8 cellular contexts compared by ENCODE assay signal in the genomic region with DNA sequence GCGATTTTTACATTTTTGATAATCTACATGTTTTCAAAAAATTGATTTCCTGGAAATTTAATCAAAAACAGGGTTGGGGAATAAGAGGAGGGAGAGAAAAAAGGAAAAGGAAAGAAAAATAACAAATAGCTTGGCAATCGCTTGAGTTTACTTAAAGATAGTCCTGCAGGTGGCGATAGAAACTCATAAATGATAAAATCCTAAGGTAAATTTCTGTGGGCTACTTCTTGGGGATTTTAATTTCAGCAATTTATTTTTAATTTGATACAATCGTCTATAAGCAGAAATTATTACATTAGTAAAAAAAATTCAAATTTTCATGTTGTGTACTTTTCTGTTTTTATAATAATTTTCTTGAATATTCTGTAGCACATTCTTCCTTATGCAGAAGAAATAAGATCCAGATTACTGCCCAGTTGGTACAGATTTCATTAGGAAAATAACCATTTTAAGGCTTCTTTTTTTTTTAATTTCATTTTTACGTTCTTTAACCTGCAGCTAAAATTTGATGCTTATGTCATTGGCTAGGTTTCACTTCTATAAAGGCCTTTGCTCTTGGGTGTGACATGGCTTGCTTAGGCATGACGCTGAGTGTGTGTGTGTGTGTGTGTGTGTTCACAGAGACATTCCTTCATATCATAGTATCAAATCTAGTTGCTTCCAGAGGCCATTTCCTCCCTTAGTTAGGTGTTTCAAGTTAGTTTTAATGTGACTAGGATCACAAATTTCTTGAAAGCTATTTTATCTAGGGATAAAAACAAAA.
DNase-seq lines count a peak whose midpoint lies in the region; ATAC-seq lines count a peak whose summit lies in the region.

No MANE protein-coding gene starts in this region.

- intact Hi-C loops in posterior vena cava (cut with DNase I), result no loop called here

- DNase-seq in NCI-H2029 treated with DMSO at 0.1 percent for 48 hours (lab: John Stamatoyannopoulos, UW) (peak; percentile 6), NCI-H2029 (lab: John Stamatoyannopoulos, UW) (no peak), SW480 (ENCODE audit: low spot score) (peak; percentile 12), iris pigment epithelial cell (ENCODE audit: low read depth) (peak; percentile 17), posterior vena cava (ENCODE audit: low spot score) (no peak)
- DNase-seq in activated CD4-positive, alpha-beta T cell treated with anti-CD3 and anti-CD28 coated beads, Interleukin-2, amount 50 U/mL, for 4 hours, result no peak

- ATAC-seq in HG03378 (IDR thresholded peaks at IDR 0.05; ENCODE audit: unreplicated experiment), result peak; percentile 85
- no peak for ATAC-seq in GM19397 (IDR thresholded peaks at IDR 0.05; ENCODE audit: unreplicated experiment)

Comparison
In these comparisons a context has a peak if more than half of its experiments do, and no peak if none do; other contexts are left out.
1. DNase-seq: peak in NCI-H2029 treated with DMSO at 0.1 percent for 48 hours (single experiment), SW480 (single experiment) and iris pigment epithelial cell (single experiment); none in NCI-H2029 (single experiment), activated CD4-positive, alpha-beta T cell treated with anti-CD3 and anti-CD28 coated beads, Interleukin-2, amount 50 U/mL, for 4 hours (0 of 2) and posterior vena cava (single experiment).